Comparison of ENCODE assay signal across 10 cellular contexts in the genomic region with DNA sequence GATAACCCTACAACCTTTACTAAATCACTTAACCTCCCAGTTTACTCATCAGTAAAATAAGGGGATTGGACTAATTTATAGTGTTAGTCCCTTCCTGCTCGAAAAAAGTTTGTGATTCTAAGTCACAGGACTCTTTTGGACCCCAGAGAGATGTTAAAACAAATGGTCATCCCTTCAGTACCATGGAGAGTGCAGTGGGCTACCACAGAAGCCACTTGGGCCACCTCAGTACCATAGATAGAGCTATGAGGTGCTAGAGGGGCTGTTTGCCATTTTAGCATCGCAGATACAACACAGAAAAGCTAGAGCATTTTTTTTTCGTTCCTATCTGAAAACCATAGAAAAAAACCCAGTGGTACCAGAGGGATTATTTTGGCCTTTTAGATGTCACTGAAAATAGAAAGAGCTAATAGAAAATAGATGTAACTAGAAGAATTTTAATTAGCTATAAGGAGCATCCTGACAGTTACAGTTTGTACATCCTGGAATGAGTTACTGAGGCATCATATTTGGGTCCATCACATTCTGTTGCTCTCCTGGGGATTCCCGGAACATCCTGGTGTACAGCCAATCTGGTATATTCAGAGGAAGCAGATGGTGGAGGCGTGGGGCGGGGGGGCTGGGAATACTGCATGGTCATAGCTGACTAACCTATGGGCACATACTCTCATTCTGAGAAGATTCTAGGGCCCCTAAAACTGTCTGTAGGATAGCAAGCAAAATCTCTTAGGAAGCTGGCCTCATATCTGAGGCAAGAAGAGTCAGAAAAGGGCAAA. TPM values are rescaled to one million over a fixed set of nuclear protein-coding genes. Genes with fewer than 3 reads are reported as not detected.
DNase-seq lines count a peak whose midpoint lies in the region; ATAC-seq, FAIRE-seq and TF ChIP-seq lines count a peak whose summit lies in the region.
"Had no signal": no experiment of that assay in that cellular context is flagged by ENCODE, and none has a peak within 500 bp of the region (broad histone marks: within the 10 kb centered on the region; RNA-seq: fewer than 3 reads in every experiment).

No MANE protein-coding gene starts in this region.

- no peaks in the 10 kb centered on the region for H3K9me3 ChIP-seq in right atrium auricular region
- no peaks in the 10 kb centered on the region for H3K9me3 ChIP-seq in right cardiac atrium (ENCODE audit: control insufficient read depth, low read length)
- H3K9me3 ChIP-seq in vagina = no peaks in the 10 kb centered on the region

- CTCF ChIA-PET in RWPE1 (lab: Yijun Ruan, JAX) = interaction anchor here (0.8 to 1.4 kb wide), 3 partner anchors 8 to 81 kb away, joined by 3 to 5 read pairs (median 3); no protein-coding TSS in a partner anchor

- H3K27me3 ChIP-seq in right atrium auricular region (no peaks in the 10 kb centered on the region), right cardiac atrium (ENCODE audit: control insufficient read depth, insufficient read depth) (no peaks in the 10 kb centered on the region), vagina (no peaks in the 10 kb centered on the region)

- H3K4me3 ChIP-seq in right atrium auricular region (no peak overlapping the region), right cardiac atrium (ENCODE audit: low read length) (no peak overlapping the region), foreskin fibroblast (ENCODE audit: low read depth in 1 of 2, low read length in 2 of 2) (no peak overlapping the region), vagina (no peak overlapping the region)

- TF ChIP-seq POLR2A in vagina (IDR thresholded peaks at IDR 0.05) = no peak

- no peak for FAIRE-seq in RCC 7860 (lab: Jason Lieb, UNC)

- DNase-seq in right atrium auricular region (ENCODE audit: low spot score) (no peak), right cardiac atrium (no peak), foreskin fibroblast (peak; percentile 53 to 85), vagina (ENCODE audit: extremely low spot score in 2 of 2) (no peak), RWPE1 (ENCODE audit: low spot score) (no peak), RCC 7860 (ENCODE audit: low spot score) (no peak)
- DNase-seq: activated naive CD4-positive, alpha-beta T cell; NCI-H510A treated with DMSO at 0.1 percent for 48 hours had no signal

- intact Hi-C loops in right cardiac atrium (cut with DNase I) = no loop called here
- intact Hi-C loops in vagina (cut with DNase I) = no loop called here

- H3K27ac ChIP-seq in right atrium auricular region (peak overlapping the region; percentile 38 to 93), right cardiac atrium (ENCODE audit: low read length) (no peak overlapping the region), vagina (peak overlapping the region; percentile 95), RWPE1 (no peak overlapping the region)

- ATAC-seq in right cardiac atrium = no peak

- H3K4me1 ChIP-seq in right atrium auricular region = peaks cover 0 to 58% of the 10 kb centered on the region in 2 donors
- H3K4me1 ChIP-seq in right cardiac atrium (ENCODE audit: control insufficient read depth, insufficient read depth, low read length) = peaks cover 3% of the 10 kb centered on the region
- peaks cover 40% of the 10 kb centered on the region for H3K4me1 ChIP-seq in vagina

- POLR2A ChIA-PET in RWPE1 (lab: Yijun Ruan, JAX; ENCODE audit: low non-redundant PET) = no interaction called here

- peaks cover 24% of the 10 kb centered on the region for H3K36me3 ChIP-seq in right atrium auricular region
- peaks cover 0 to 12% of the 10 kb centered on the region in 2 donors for H3K36me3 ChIP-seq in vagina

- TF ChIP-seq CTCF in right atrium auricular region (IDR thresholded peaks at IDR 0.05) (no peak), foreskin fibroblast (IDR thresholded peaks at IDR 0.05; ENCODE audit: low read depth, low read length) (no peak), vagina (IDR thresholded peaks at IDR 0.05) (no peak), RWPE1 (conservative IDR thresholded peaks at IDR 0.05; ENCODE audit: low read depth) (no peak)

- WGBS in right cardiac atrium = 42% methylated on average over 6 of the region's 6 CpGs

RNA-seq across cellular contexts. Expression of gene ZNF219, which starts 2.8 kb away (rescaled TPM):
- total RNA-seq in right atrium auricular region = 10 to 100 TPM; 49.7 to 66.6 TPM
- 10 to 100 TPM; 49.1 to 62.4 (median 56.1) TPM for total RNA-seq in right cardiac atrium
- polyA plus RNA-seq in right cardiac atrium = 68.6 TPM
- 69.2 TPM for total RNA-seq in vagina

RNA-seq across cellular contexts. Expression of gene TMEM253, which starts 5.2 kb away (rescaled TPM):
- total RNA-seq in right atrium auricular region = not detected
- total RNA-seq in right cardiac atrium = under 1 TPM; 0.28 to 0.63 (median 0.29) TPM
- 0.57 TPM for polyA plus RNA-seq in right cardiac atrium
- not detected for total RNA-seq in vagina

RNA-seq across cellular contexts. Expression of gene ARHGEF40, which starts 25.5 kb away (rescaled TPM):
- 10 to 100 TPM; 14.3 to 16.0 TPM for total RNA-seq in right atrium auricular region
- total RNA-seq in right cardiac atrium = 10 to 100 TPM; 19.8 to 25.8 (median 21.0) TPM
- 15.1 TPM for polyA plus RNA-seq in right cardiac atrium
- total RNA-seq in vagina = 36.3 TPM

RNA-seq across cellular contexts. Expression of gene RNASE8, which starts 38.0 kb away (rescaled TPM):
- total RNA-seq in right atrium auricular region = not detected
- total RNA-seq in right cardiac atrium = not detected
- polyA plus RNA-seq in right cardiac atrium = not detected
- not detected for total RNA-seq in vagina
- total RNA-seq: mononuclear cell had no signal
- polyA plus RNA-seq: BJ had no signal

RNA-seq across cellular contexts. Expression of gene RNASE7, which starts 53.5 kb away (rescaled TPM):
- total RNA-seq in right atrium auricular region = not detected
- total RNA-seq in right cardiac atrium = not detected
- polyA plus RNA-seq in right cardiac atrium = not detected
- total RNA-seq in vagina = 18.2 TPM
- total RNA-seq: mononuclear cell had no signal
- polyA plus RNA-seq: BJ had no signal

Comparison
In these comparisons a context has a peak if more than half of its experiments do, and no peak if none do; other contexts are left out.
1. H3K27ac ChIP-seq: peak in right atrium auricular region (2 of 2) and vagina (single experiment); none in right cardiac atrium (single experiment) and RWPE1 (single experiment).
2. DNase-seq: peak in foreskin fibroblast (2 of 2); none in right atrium auricular region (single experiment), right cardiac atrium (0 of 3), vagina (0 of 2), RWPE1 (single experiment) and RCC 7860 (single experiment).